In genomic region chr5:121175986-121176385, GRCh38 we compare ENCODE assay signal across 31 cellular contexts.
"Had no signal": no experiment of that assay in that cellular context is flagged by ENCODE, and none has a peak within 500 bp of the region (broad histone marks: within the 10 kb centered on the region; RNA-seq: fewer than 3 reads in every experiment).

No MANE protein-coding gene starts in this region.

- H3K4me1 Mint-ChIP-seq: activated B cell treated with CpG ODN at 0.5 μM for 24 hours; activated T-helper 17 cell treated with anti-CD3 and anti-CD28 coated beads, Interleukin-2, amount 50 U/mL, for 72 hours; central memory CD8-positive, alpha-beta T cell; endodermal cell; T-helper 17 cell had no signal

- H3K4me3 ChIP-seq: coronary artery, dorsolateral prefrontal cortex had no signal

- H3K27ac Mint-ChIP-seq: activated B cell treated with CpG ODN at 0.5 μM for 24 hours; activated CD8-positive, alpha-beta T cell treated with anti-CD3 and anti-CD28 coated beads for 36 hours; activated naive CD8-positive, alpha-beta T cell; activated T-helper 17 cell treated with anti-CD3 and anti-CD28 coated beads, Interleukin-2, amount 50 U/mL, for 72 hours; dendritic cell treated with granulocyte-macrophage colony-stimulating factor and Interleukin-4, amounts not matched to agents 40 ng/mL and 50 ng/mL, for 4 days; endodermal cell; T-helper 17 cell; T-helper 2 cell treated with Interferon-gamma antibody and Interleukin-4, amounts not matched to agents 5 μg/mL and 100 μg/mL, for 36 hours had no signal

- H3K36me3 Mint-ChIP-seq: activated naive CD8-positive, alpha-beta T cell had no signal

- H3K36me3 ChIP-seq: brain microvascular endothelial cell, WERI-Rb-1 had no signal

- H3K27ac ChIP-seq: brain microvascular endothelial cell, coronary artery, dorsolateral prefrontal cortex, WERI-Rb-1 had no signal

- H3K9me3 Mint-ChIP-seq: activated B cell treated with CpG ODN at 0.5 μM for 24 hours; endodermal cell; T-helper 2 cell treated with Interferon-gamma antibody and Interleukin-4, amounts not matched to agents 5 μg/mL and 100 μg/mL, for 36 hours had no signal

- H3K27me3 Mint-ChIP-seq: activated B cell treated with CpG ODN at 0.5 μM for 24 hours; activated CD8-positive, alpha-beta T cell treated with anti-CD3 and anti-CD28 coated beads for 36 hours; activated naive CD8-positive, alpha-beta T cell; activated T-helper 17 cell treated with anti-CD3 and anti-CD28 coated beads, Interleukin-2, amount 50 U/mL, for 72 hours; central memory CD8-positive, alpha-beta T cell; dendritic cell treated with granulocyte-macrophage colony-stimulating factor and Interleukin-4, amounts not matched to agents 40 ng/mL and 50 ng/mL, for 4 days; T-helper 17 cell had no signal

- ATAC-seq: activated CD4-positive, CD25-positive, alpha-beta regulatory T cell treated with anti-CD3 and anti-CD28 coated beads, Interleukin-2, amount 50 U/mL, for 24 hours; activated CD8-positive, alpha-beta T cell treated with anti-CD3 and anti-CD28 coated beads for 36 hours; activated T-cell treated with anti-CD3 and anti-CD28 coated beads, Interleukin-2, amount 50 U/mL, for 4 hours; activated T-helper 17 cell treated with anti-CD3 and anti-CD28 coated beads, Interleukin-2, amount 50 U/mL, for 72 hours; esophagus mucosa; T-helper 17 cell had no signal

- H3K27me3 ChIP-seq: brain microvascular endothelial cell, dorsolateral prefrontal cortex had no signal

- H3K4me3 Mint-ChIP-seq: activated B cell treated with CpG ODN at 0.5 μM for 24 hours; activated CD8-positive, alpha-beta T cell treated with anti-CD3 and anti-CD28 coated beads for 36 hours; activated naive CD8-positive, alpha-beta T cell; activated T-cell treated with anti-CD3 and anti-CD28 coated beads, Interleukin-2, amount 50 U/mL, for 4 hours; activated T-helper 17 cell treated with anti-CD3 and anti-CD28 coated beads, Interleukin-2, amount 50 U/mL, for 72 hours; central memory CD8-positive, alpha-beta T cell; dendritic cell treated with granulocyte-macrophage colony-stimulating factor and Interleukin-4, amounts not matched to agents 40 ng/mL and 50 ng/mL, for 4 days; endodermal cell; T-helper 17 cell; T-helper 2 cell treated with Interferon-gamma antibody and Interleukin-4, amounts not matched to agents 5 μg/mL and 100 μg/mL, for 36 hours had no signal

- DNase-seq: activated B cell treated with CpG ODN at 0.5 μM for 24 hours; activated CD4-positive, alpha-beta T cell treated with anti-CD3 and anti-CD28 coated beads for 48 hours; activated CD4-positive, alpha-beta T cell treated with anti-CD3 and anti-CD28 coated beads, Interleukin-2, amount 50 U/mL, for 1 hour; activated CD4-positive, alpha-beta T cell treated with anti-CD3 and anti-CD28 coated beads, Interleukin-2, amount 50 U/mL, for 48 hours; activated CD8-positive, alpha-beta memory T cell treated with anti-CD3 and anti-CD28 coated beads for 24 hours; activated CD8-positive, alpha-beta T cell treated with anti-CD3 and anti-CD28 coated beads for 36 hours; activated effector memory CD4-positive, alpha-beta T cell treated with Interleukin-2 at 50 U/mL for 16 hours; activated gamma-delta T cell treated with Interleukin-2 at 50 U/mL for 16 hours; activated naive CD4-positive, alpha-beta T cell treated with anti-CD3 and anti-CD28 coated beads, Interleukin-2, amount 50 U/mL, for 16 hours; activated naive CD4-positive, alpha-beta T cell treated with Interleukin-2 at 50 U/mL for 16 hours; activated T-cell treated with anti-CD3 and anti-CD28 coated beads, Interleukin-2, amount 50 U/mL, for 4 hours; amniotic stem cell; anterior cingulate cortex; brain microvascular endothelial cell; dorsolateral prefrontal cortex; effector memory CD4-positive, alpha-beta T cell; endodermal cell; foreskin fibroblast; head of caudate nucleus; T-helper 1 cell; T-helper 17 cell; T1000; WERI-Rb-1 had no signal
